ENCODE assay signal across 13 cellular contexts in the genomic region with DNA sequence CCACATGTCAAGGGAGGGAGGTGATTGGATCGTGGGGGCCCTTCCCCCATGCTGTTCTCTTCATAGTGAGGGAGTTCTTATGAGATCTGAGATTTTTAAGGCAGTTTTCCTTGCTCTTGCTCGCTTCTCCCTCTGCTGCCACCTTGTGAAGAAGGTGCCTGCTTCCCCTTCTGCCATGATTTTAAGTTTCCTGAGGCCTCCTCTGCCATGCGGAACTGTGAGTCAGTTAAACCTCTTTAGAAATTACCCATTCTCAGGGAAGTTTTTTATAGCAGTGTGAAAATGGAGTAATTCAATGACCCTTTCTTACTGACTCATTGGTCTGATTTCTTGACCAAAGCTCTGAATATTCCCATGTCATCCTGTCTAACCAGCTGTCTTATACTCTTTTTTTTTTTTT.
DNase-seq lines count a peak whose midpoint lies in the region; ATAC-seq, FAIRE-seq and TF ChIP-seq lines count a peak whose summit lies in the region.
"Had no signal": no experiment of that assay in that cellular context is flagged by ENCODE, and none has a peak within 500 bp of the region (broad histone marks: within the 10 kb centered on the region; RNA-seq: fewer than 3 reads in every experiment).

No MANE protein-coding gene starts in this region.

- no peaks in the 10 kb centered on the region for H4K20me1 ChIP-seq in fibroblast of lung (ENCODE audit: control insufficient read depth, extremely low read depth, insufficient read depth, low read length)

- ATAC-seq in HG03460 (IDR thresholded peaks at IDR 0.05; ENCODE audit: unreplicated experiment): no peak

- H2AFZ ChIP-seq in fibroblast of lung (ENCODE audit: low read length): no peak overlapping the region

- peaks cover 6% of the 10 kb centered on the region for H3K4me1 ChIP-seq in fibroblast of lung (ENCODE audit: control insufficient read depth, extremely low read depth, insufficient read depth, low read length)

- H3K9ac ChIP-seq in fibroblast of lung (ENCODE audit: insufficient read depth, low read length): no peak overlapping the region

- no peak overlapping the region for H3K4me3 ChIP-seq in fibroblast of lung (replicated peaks in 1 of 4; ENCODE audit: control extremely low read depth in 1 of 4, insufficient read depth in 1 of 4, low read depth in 3 of 4, low read length in 4 of 4)
- H3K4me3 ChIP-seq: ovary had no signal

- peak; percentile 21 to 29 for TF ChIP-seq CTCF in fibroblast of lung (conservative IDR thresholded peaks at IDR 0.05 in 1 of 2, IDR thresholded peaks at IDR 0.05 in 1 of 2; ENCODE audit: low read depth in 1 of 2, low read length in 2 of 2)

- H3K79me2 ChIP-seq in fibroblast of lung (ENCODE audit: control insufficient read depth, insufficient read depth, low read length): peaks cover 2% of the 10 kb centered on the region

- H3K36me3 ChIP-seq in fibroblast of lung (ENCODE audit: control insufficient read depth, insufficient read depth, low read length): no peaks in the 10 kb centered on the region
- H3K36me3 ChIP-seq: ovary had no signal

- no peak overlapping the region for H3K4me2 ChIP-seq in fibroblast of lung (ENCODE audit: extremely low read depth, insufficient read depth, low read length)

- FAIRE-seq in urothelium cell line (lab: Jason Lieb, UNC): no peak
- FAIRE-seq: GM18507 had no signal

- DNase-seq in SKM-1 treated with dmso at 0.1 percent for 144 hours (lab: John Stamatoyannopoulos, UW; ENCODE audit: unreplicated experiment) (peak; percentile 13), SKM-1 (lab: John Stamatoyannopoulos, UW; ENCODE audit: unreplicated experiment) (no peak), RKO (ENCODE audit: low spot score) (peak; percentile 40), fibroblast of lung (ENCODE audit: low read depth in 2 of 2) (peak; percentile 65 to 87), stromal cell of bone marrow (ENCODE audit: low read depth) (peak; percentile 77), OCI-M2 (lab: John Stamatoyannopoulos, UW; ENCODE audit: unreplicated experiment) (no peak), urothelium cell line (ENCODE audit: low spot score) (no peak)
- DNase-seq: activated naive CD4-positive, alpha-beta T cell treated with Interleukin-2 at 50 U/mL for 16 hours; hippocampal formation; NCI-H1092 had no signal

- H3K27me3 ChIP-seq in fibroblast of lung (ENCODE audit: control insufficient read depth, insufficient read depth, low read length): no peaks in the 10 kb centered on the region
- H3K27me3 ChIP-seq: ovary had no signal

- H3K27ac ChIP-seq in fibroblast of lung (ENCODE audit: insufficient read depth, low read length): no peak overlapping the region
- H3K27ac ChIP-seq: ovary had no signal

- no peaks in the 10 kb centered on the region for H3K9me3 ChIP-seq in fibroblast of lung (ENCODE audit: control insufficient read depth, insufficient read depth, low read depth, low read length)
- H3K9me3 ChIP-seq: ovary had no signal

Comparison
In these comparisons a context has a peak if more than half of its experiments do, and no peak if none do; other contexts are left out.
1. DNase-seq: peak in SKM-1 treated with dmso at 0.1 percent for 144 hours (single experiment), RKO (single experiment), fibroblast of lung (2 of 2) and stromal cell of bone marrow (single experiment); none in SKM-1 (single experiment), OCI-M2 (single experiment) and urothelium cell line (single experiment).